ENCODE assay signal across 8 cellular contexts in the genomic region with DNA sequence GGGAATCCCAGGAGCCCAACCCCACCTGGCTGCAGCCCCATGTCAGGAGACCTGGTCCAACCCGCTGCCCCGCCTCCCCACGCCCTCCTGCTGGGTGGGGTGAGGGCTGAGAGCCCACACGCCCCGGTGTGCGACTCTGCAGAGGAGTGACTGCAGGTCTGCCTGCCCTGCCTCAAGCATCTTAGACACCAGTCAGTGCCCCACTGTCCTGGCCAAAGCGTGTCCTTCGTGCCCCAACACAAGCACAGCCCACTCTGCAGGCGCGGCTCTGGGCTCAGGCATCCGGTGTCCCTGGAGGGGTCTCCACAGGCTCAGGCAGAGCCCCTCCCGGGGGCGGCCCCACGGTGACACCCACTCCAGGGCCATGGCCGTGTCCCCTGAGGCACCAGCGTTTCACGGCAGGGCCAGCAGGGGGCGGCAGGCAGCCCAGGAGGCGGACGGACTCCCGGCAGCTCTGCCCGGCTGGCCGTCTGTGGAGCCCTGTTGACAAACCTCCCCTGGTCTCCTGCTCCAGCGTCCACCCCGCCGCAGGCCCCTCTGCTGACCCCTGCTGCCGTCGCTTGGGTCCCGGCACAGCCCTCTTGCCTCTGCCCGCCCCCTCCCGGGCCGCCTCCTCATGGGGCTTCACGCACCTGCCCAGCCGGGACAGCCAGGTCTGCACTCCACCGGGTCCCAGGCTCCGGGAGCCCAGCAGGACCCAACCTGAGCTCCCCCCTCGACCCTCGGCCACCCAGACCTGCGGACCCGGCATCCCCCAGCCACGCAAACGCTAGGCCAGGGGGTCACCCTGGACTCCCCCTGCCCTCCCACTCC. TPM values are rescaled to one million over a fixed set of nuclear protein-coding genes. Genes with fewer than 3 reads are reported as not detected.
DNase-seq lines count a peak whose midpoint lies in the region; ATAC-seq, FAIRE-seq and TF ChIP-seq lines count a peak whose summit lies in the region.

No MANE protein-coding gene starts in this region.

- intact Hi-C loops in HepG2 (cut with micrococcal nuclease; ENCODE audit: unreplicated experiment) = no loop called here

- H3K4me3 ChIP-seq in Loucy (ENCODE audit: low read length, poor library complexity, severe bottlenecking) (peak overlapping the region; percentile 17), HepG2 (replicated peaks in 1 of 3; ENCODE audit: insufficient read depth in 1 of 3, low read depth in 2 of 3, low read length in 3 of 3) (peak overlapping the region in 2 of 3 experiments; percentile 13 to 74; a peak in 4 of 6 replicates)

- TF ChIP-seq POLR2A in HepG2 (IDR thresholded peaks at IDR 0.05; ENCODE audit: insufficient read depth in 1 of 2, low read depth in 2 of 2, low read length in 2 of 2) = no peak

- H3K4me2 ChIP-seq in Loucy (ENCODE audit: low read depth, low read length, poor library complexity, severe bottlenecking) (peak overlapping the region; percentile 34), HepG2 (ENCODE audit: low read depth, low read length) (peak overlapping the region; percentile 94)

- H3K79me2 ChIP-seq in Loucy (ENCODE audit: insufficient read depth, low read length) (no peaks in the 10 kb centered on the region), HepG2 (ENCODE audit: insufficient read depth, low read length) (no peaks in the 10 kb centered on the region)

- H4K20me1 ChIP-seq in Loucy (ENCODE audit: insufficient read depth, low read length, poor library complexity, severe bottlenecking) (no peaks in the 10 kb centered on the region), HepG2 (ENCODE audit: insufficient read depth, low read length) (no peaks in the 10 kb centered on the region)

- no peak overlapping the region for H3K9ac ChIP-seq in Loucy (ENCODE audit: low read depth, low read length, poor library complexity, severe bottlenecking)
- H3K9ac ChIP-seq in HepG2 (ENCODE audit: insufficient read depth, low read depth, low read length) = no peak overlapping the region

- no peaks in the 10 kb centered on the region for H3F3A ChIP-seq in Loucy (ENCODE audit: low read depth)

- in situ Hi-C loops in HepG2 (cut with HindIII; ENCODE audit: extremely low pct_ligation_motif_present, low pct_unique_long_range_greater_than_20kb) = no loop called here

- no TSS peak for BruUV-seq in HepG2 (replicated peaks; lab: Mats Ljungman, UMichigan)

- POLR2A ChIA-PET in HepG2 (lab: Yijun Ruan, JAX) = interaction anchor here (1.2 kb wide), 1 partner anchor 8 kb away, joined by 4 read pairs; the partner anchor contains the start of gene UBE2I

- H3K4me1 ChIP-seq in Loucy (ENCODE audit: insufficient read depth, low read length, poor library complexity, severe bottlenecking) (peaks cover 7% of the 10 kb centered on the region), HepG2 (ENCODE audit: insufficient read depth, low read length) (peaks cover 91% of the 10 kb centered on the region)

- DNase-seq in EL (peak; percentile 52), cerebellar cortex (ENCODE audit: low spot score) (peak; percentile 34), HepG2 (ENCODE audit: low spot score) (peak; percentile 55), NCI-H526 treated with DMSO at 0.1 percent for 48 hours (lab: John Stamatoyannopoulos, UW) (no peak), NCI-H524 treated with DMSO at 0.1 percent for 48 hours (lab: John Stamatoyannopoulos, UW) (no peak)
- DNase-seq in stimulated activated CD4-positive, alpha-beta T cell treated with anti-CD3 and anti-CD28 coated beads, TNF-alpha, amount 100 ng/mL, for 1 hour (ENCODE audit: low read depth in 3 of 3, low spot score in 1 of 3) = peak; percentile 35 to 58 (median 37)

- H3K27me3 ChIP-seq in Loucy (ENCODE audit: insufficient read depth, low read length, poor library complexity, severe bottlenecking) (no peaks in the 10 kb centered on the region), HepG2 (ENCODE audit: control insufficient read depth in 1 of 2, insufficient read depth in 2 of 2, low read length in 2 of 2) (no peaks in the 10 kb centered on the region)

- FAIRE-seq in HepG2 (lab: Jason Lieb, UNC) = no peak

- H3K9me3 ChIP-seq in Loucy (ENCODE audit: insufficient read depth, low read depth, low read length) (no peaks in the 10 kb centered on the region), HepG2 (ENCODE audit: low read length) (no peaks in the 10 kb centered on the region)

- WGBS in HepG2 (ENCODE audit: low lambda C conversion rate) = no CpG with 5 or more reads among the region's 42 CpGs

- H3K36me3 ChIP-seq in Loucy (ENCODE audit: insufficient read depth, low read length) (no peaks in the 10 kb centered on the region), HepG2 (replicated peaks in 1 of 2; ENCODE audit: control insufficient read depth in 1 of 2, insufficient read depth in 2 of 2, low read length in 2 of 2) (no peaks in the 10 kb centered on the region)

- CTCF ChIA-PET in HepG2 (lab: Yijun Ruan, JAX; ENCODE audit: low intra/inter-chr PET ratio, low total read pairs) = no interaction called here

- no peak for TF ChIP-seq EP300 in HepG2 (IDR thresholded peaks at IDR 0.05; ENCODE audit: low read depth in 2 of 2, low read length in 2 of 2)
- no peak for TF ChIP-seq EP300 in HepG2 (CRISPR knock-in tag; IDR thresholded peaks at IDR 0.05; ENCODE audit: borderline replicate concordance)

- peak overlapping the region; percentile 70; the same call in 1 of the 2 replicates for H2AFZ ChIP-seq in Loucy (ENCODE audit: low read length)
- no peak overlapping the region for H2AFZ ChIP-seq in HepG2 (ENCODE audit: low read length)

- TF ChIP-seq CTCF in Loucy (conservative IDR thresholded peaks at IDR 0.05; ENCODE audit: low read length) = peak; percentile 53
- peak; percentile 92 for TF ChIP-seq CTCF in HepG2 (CRISPR knock-in tag; IDR thresholded peaks at IDR 0.05)

- H3K9me2 ChIP-seq in Loucy (replicated peaks; ENCODE audit: low read depth, low read length) = no peaks in the 10 kb centered on the region

- H3K27ac ChIP-seq in HepG2 (ENCODE audit: extremely low read length, insufficient read depth, low read length) = no peak overlapping the region

- peak; percentile 57 to 61 for ATAC-seq in activated CD4-positive, CD25-positive, alpha-beta regulatory T cell treated with anti-CD3 and anti-CD28 coated beads, Interleukin-2, amount 50 U/mL, for 24 hours
- peak; percentile 80 for ATAC-seq in HepG2

- peak; percentile 56; the same call in 1 of the 2 replicates for TF ChIP-seq RAD21 in HepG2 (CRISPR knock-in tag; IDR thresholded peaks at IDR 0.05)

RNA-seq across cellular contexts. Expression of gene UBE2I, which starts 8.6 kb away (rescaled TPM):
- 75.8 and 87.9 TPM in 2 replicates for total RNA-seq in HepG2 (2016; rRNA removed; fragmentation: Illumina TruSeq; extraction: Trizol)
- total RNA-seq in HepG2 (2016; cell fraction: cytosol; rRNA removed; fragmentation: Illumina TruSeq; extraction: Trizol; ENCODE audit: low read depth) = 35.5 and 39.4 TPM in 2 replicates
- total RNA-seq in HepG2 (2016; cell fraction: insoluble cytoplasmic fraction; rRNA removed; fragmentation: Illumina TruSeq; extraction: Trizol) = 66.6 and 79.8 TPM in 2 replicates
- total RNA-seq in HepG2 (2016; cell fraction: membrane; rRNA removed; fragmentation: Illumina TruSeq; extraction: Trizol) = 55.4 and 63.3 TPM in 2 replicates
- total RNA-seq in HepG2 (2016; cell fraction: nucleus; rRNA removed; fragmentation: Illumina TruSeq; extraction: Trizol) = 41.5 and 41.7 TPM in 2 replicates
- polyA plus RNA-seq in HepG2 (2011; rRNA removed) = 79.5 and 98.9 TPM in 2 replicates
- polyA plus RNA-seq in HepG2 (2011; cell fraction: cytosol; rRNA removed) = 57.9 and 77.8 TPM in 2 replicates
- polyA plus RNA-seq in HepG2 (2011; cell fraction: nucleus; rRNA removed) = 115 and 128 TPM in 2 replicates
- polyA plus RNA-seq in HepG2 (2012) = 91.6 and 108 TPM in 2 replicates
- polyA plus RNA-seq in HepG2 (2016; cell fraction: cytosol; fragmentation: Illumina TruSeq; extraction: Trizol; ENCODE audit: low read depth) = 94.9 and 118 TPM in 2 replicates
- 181 and 205 TPM in 2 replicates for polyA plus RNA-seq in HepG2 (2016; cell fraction: insoluble cytoplasmic fraction; fragmentation: Illumina TruSeq; extraction: Trizol; ENCODE audit: low read depth)
- 118 and 119 TPM in 2 replicates for polyA plus RNA-seq in HepG2 (2016; cell fraction: membrane; fragmentation: Illumina TruSeq; extraction: Trizol; ENCODE audit: low read depth)
- 163 and 194 TPM in 2 replicates for polyA plus RNA-seq in HepG2 (2016; cell fraction: nucleus; fragmentation: Illumina TruSeq; extraction: Trizol; ENCODE audit: insufficient read depth, low read depth)
- polyA minus RNA-seq in HepG2 (2011; rRNA and poly(A)+ RNA removed; ENCODE audit: low replicate concordance) = 39.2 and 48.3 TPM in 2 replicates
- 54.8 and 55.8 TPM in 2 replicates for polyA minus RNA-seq in HepG2 (2011; cell fraction: cytosol; rRNA and poly(A)+ RNA removed)
- 63.8 and 72.6 TPM in 2 replicates for polyA minus RNA-seq in HepG2 (2011; cell fraction: nucleus; rRNA and poly(A)+ RNA removed)

RNA-seq across cellular contexts. Expression of gene BAIAP3, which starts 32.6 kb away (rescaled TPM):
- total RNA-seq in HepG2 (2016; rRNA removed; fragmentation: Illumina TruSeq; extraction: Trizol) = 2.0 and 3.2 TPM in 2 replicates
- 0.40 and 0.79 TPM in 2 replicates for total RNA-seq in HepG2 (2016; cell fraction: cytosol; rRNA removed; fragmentation: Illumina TruSeq; extraction: Trizol; ENCODE audit: low read depth)
- total RNA-seq in HepG2 (2016; cell fraction: insoluble cytoplasmic fraction; rRNA removed; fragmentation: Illumina TruSeq; extraction: Trizol) = 1.2 and 2.4 TPM in 2 replicates
- 0.80 and 1.3 TPM in 2 replicates for total RNA-seq in HepG2 (2016; cell fraction: membrane; rRNA removed; fragmentation: Illumina TruSeq; extraction: Trizol)
- total RNA-seq in HepG2 (2016; cell fraction: nucleus; rRNA removed; fragmentation: Illumina TruSeq; extraction: Trizol) = 2.8 and 4.0 TPM in 2 replicates
- 5.7 and 9.1 TPM in 2 replicates for polyA plus RNA-seq in HepG2 (2011; rRNA removed)
- 2.2 and 2.3 TPM in 2 replicates for polyA plus RNA-seq in HepG2 (2011; cell fraction: cytosol; rRNA removed)
- 91.6 and 123 TPM in 2 replicates for polyA plus RNA-seq in HepG2 (2011; cell fraction: nucleus; rRNA removed)
- 3.7 and 4.3 TPM in 2 replicates for polyA plus RNA-seq in HepG2 (2012)
- 0.31 and 0.35 TPM in 2 replicates for polyA plus RNA-seq in HepG2 (2016; cell fraction: cytosol; fragmentation: Illumina TruSeq; extraction: Trizol; ENCODE audit: low read depth)
- 1.0 and 2.5 TPM in 2 replicates for polyA plus RNA-seq in HepG2 (2016; cell fraction: insoluble cytoplasmic fraction; fragmentation: Illumina TruSeq; extraction: Trizol; ENCODE audit: low read depth)
- polyA plus RNA-seq in HepG2 (2016; cell fraction: membrane; fragmentation: Illumina TruSeq; extraction: Trizol; ENCODE audit: low read depth) = 0.46 and 0.62 TPM in 2 replicates
- 5.9 and 9.4 TPM in 2 replicates for polyA plus RNA-seq in HepG2 (2016; cell fraction: nucleus; fragmentation: Illumina TruSeq; extraction: Trizol; ENCODE audit: insufficient read depth, low read depth)
- 0.40 and 7.9 TPM in 2 replicates for polyA minus RNA-seq in HepG2 (2011; rRNA and poly(A)+ RNA removed; ENCODE audit: low replicate concordance)
- 2.1 and 2.6 TPM in 2 replicates for polyA minus RNA-seq in HepG2 (2011; cell fraction: cytosol; rRNA and poly(A)+ RNA removed)
- 12.2 and 20.9 TPM in 2 replicates for polyA minus RNA-seq in HepG2 (2011; cell fraction: nucleus; rRNA and poly(A)+ RNA removed)

RNA-seq across cellular contexts. Expression of gene TPSD1, which starts 45.0 kb away (rescaled TPM):
- total RNA-seq in HepG2 (2016; rRNA removed; fragmentation: Illumina TruSeq; extraction: Trizol) = not detected in 2 replicates
- not detected in 2 replicates for total RNA-seq in HepG2 (2016; cell fraction: cytosol; rRNA removed; fragmentation: Illumina TruSeq; extraction: Trizol; ENCODE audit: low read depth)
- not detected in 2 replicates for total RNA-seq in HepG2 (2016; cell fraction: insoluble cytoplasmic fraction; rRNA removed; fragmentation: Illumina TruSeq; extraction: Trizol)
- not detected in 2 replicates for total RNA-seq in HepG2 (2016; cell fraction: membrane; rRNA removed; fragmentation: Illumina TruSeq; extraction: Trizol)
- not detected in 2 replicates for total RNA-seq in HepG2 (2016; cell fraction: nucleus; rRNA removed; fragmentation: Illumina TruSeq; extraction: Trizol)
- polyA plus RNA-seq in HepG2 (2011; rRNA removed) = not detected in 2 replicates
- not detected in 2 replicates for polyA plus RNA-seq in HepG2 (2011; cell fraction: cytosol; rRNA removed)
- not detected in 2 replicates for polyA plus RNA-seq in HepG2 (2011; cell fraction: nucleus; rRNA removed)
- polyA plus RNA-seq in HepG2 (2012) = not detected in 2 replicates
- not detected in 2 replicates for polyA plus RNA-seq in HepG2 (2016; cell fraction: cytosol; fragmentation: Illumina TruSeq; extraction: Trizol; ENCODE audit: low read depth)
- not detected in 2 replicates for polyA plus RNA-seq in HepG2 (2016; cell fraction: insoluble cytoplasmic fraction; fragmentation: Illumina TruSeq; extraction: Trizol; ENCODE audit: low read depth)
- polyA plus RNA-seq in HepG2 (2016; cell fraction: membrane; fragmentation: Illumina TruSeq; extraction: Trizol; ENCODE audit: low read depth) = not detected in 2 replicates
- polyA plus RNA-seq in HepG2 (2016; cell fraction: nucleus; fragmentation: Illumina TruSeq; extraction: Trizol; ENCODE audit: insufficient read depth, low read depth) = not detected in 2 replicates
- not detected in 2 replicates for polyA minus RNA-seq in HepG2 (2011; rRNA and poly(A)+ RNA removed; ENCODE audit: low replicate concordance)
- not detected in 2 replicates for polyA minus RNA-seq in HepG2 (2011; cell fraction: cytosol; rRNA and poly(A)+ RNA removed)
- not detected in 2 replicates for polyA minus RNA-seq in HepG2 (2011; cell fraction: nucleus; rRNA and poly(A)+ RNA removed)

RNA-seq across cellular contexts. Expression of gene TSR3, which starts 50.8 kb away (rescaled TPM):
- total RNA-seq in HepG2 (2016; rRNA removed; fragmentation: Illumina TruSeq; extraction: Trizol) = 45.1 and 51.0 TPM in 2 replicates
- total RNA-seq in HepG2 (2016; cell fraction: cytosol; rRNA removed; fragmentation: Illumina TruSeq; extraction: Trizol; ENCODE audit: low read depth) = 118 and 125 TPM in 2 replicates
- 49.3 and 52.7 TPM in 2 replicates for total RNA-seq in HepG2 (2016; cell fraction: insoluble cytoplasmic fraction; rRNA removed; fragmentation: Illumina TruSeq; extraction: Trizol)
- total RNA-seq in HepG2 (2016; cell fraction: membrane; rRNA removed; fragmentation: Illumina TruSeq; extraction: Trizol) = 124 and 132 TPM in 2 replicates
- total RNA-seq in HepG2 (2016; cell fraction: nucleus; rRNA removed; fragmentation: Illumina TruSeq; extraction: Trizol) = 18.2 and 27.2 TPM in 2 replicates
- polyA plus RNA-seq in HepG2 (2011; rRNA removed) = 24.2 and 26.2 TPM in 2 replicates
- polyA plus RNA-seq in HepG2 (2011; cell fraction: cytosol; rRNA removed) = 32.0 and 45.5 TPM in 2 replicates
- polyA plus RNA-seq in HepG2 (2011; cell fraction: nucleus; rRNA removed) = 19.0 and 20.6 TPM in 2 replicates
- 21.4 TPM in 2 replicates for polyA plus RNA-seq in HepG2 (2012)
- polyA plus RNA-seq in HepG2 (2016; cell fraction: cytosol; fragmentation: Illumina TruSeq; extraction: Trizol; ENCODE audit: low read depth) = 132 and 144 TPM in 2 replicates
- 51.4 and 56.6 TPM in 2 replicates for polyA plus RNA-seq in HepG2 (2016; cell fraction: insoluble cytoplasmic fraction; fragmentation: Illumina TruSeq; extraction: Trizol; ENCODE audit: low read depth)
- 124 TPM in 2 replicates for polyA plus RNA-seq in HepG2 (2016; cell fraction: membrane; fragmentation: Illumina TruSeq; extraction: Trizol; ENCODE audit: low read depth)
- 43.7 and 46.5 TPM in 2 replicates for polyA plus RNA-seq in HepG2 (2016; cell fraction: nucleus; fragmentation: Illumina TruSeq; extraction: Trizol; ENCODE audit: insufficient read depth, low read depth)
- 32.8 and 34.9 TPM in 2 replicates for polyA minus RNA-seq in HepG2 (2011; rRNA and poly(A)+ RNA removed; ENCODE audit: low replicate concordance)
- polyA minus RNA-seq in HepG2 (2011; cell fraction: cytosol; rRNA and poly(A)+ RNA removed) = 14.0 and 21.0 TPM in 2 replicates
- 6.6 and 7.2 TPM in 2 replicates for polyA minus RNA-seq in HepG2 (2011; cell fraction: nucleus; rRNA and poly(A)+ RNA removed)

RNA-seq across cellular contexts. Expression of gene GNPTG, which starts 50.9 kb away (rescaled TPM):
- total RNA-seq in HepG2 (2016; rRNA removed; fragmentation: Illumina TruSeq; extraction: Trizol) = 8.8 and 22.7 TPM in 2 replicates
- 8.5 and 9.4 TPM in 2 replicates for total RNA-seq in HepG2 (2016; cell fraction: cytosol; rRNA removed; fragmentation: Illumina TruSeq; extraction: Trizol; ENCODE audit: low read depth)
- total RNA-seq in HepG2 (2016; cell fraction: insoluble cytoplasmic fraction; rRNA removed; fragmentation: Illumina TruSeq; extraction: Trizol) = 7.2 and 22.9 TPM in 2 replicates
- total RNA-seq in HepG2 (2016; cell fraction: membrane; rRNA removed; fragmentation: Illumina TruSeq; extraction: Trizol) = 11.3 and 14.3 TPM in 2 replicates
- 18.3 and 21.7 TPM in 2 replicates for total RNA-seq in HepG2 (2016; cell fraction: nucleus; rRNA removed; fragmentation: Illumina TruSeq; extraction: Trizol)
- 71.1 and 79.9 TPM in 2 replicates for polyA plus RNA-seq in HepG2 (2011; rRNA removed)
- 54.7 and 81.5 TPM in 2 replicates for polyA plus RNA-seq in HepG2 (2011; cell fraction: cytosol; rRNA removed)
- polyA plus RNA-seq in HepG2 (2011; cell fraction: nucleus; rRNA removed) = 96.1 and 122 TPM in 2 replicates
- polyA plus RNA-seq in HepG2 (2012) = 23.4 and 23.5 TPM in 2 replicates
- polyA plus RNA-seq in HepG2 (2016; cell fraction: cytosol; fragmentation: Illumina TruSeq; extraction: Trizol; ENCODE audit: low read depth) = 15.1 and 18.1 TPM in 2 replicates
- 15.0 and 19.6 TPM in 2 replicates for polyA plus RNA-seq in HepG2 (2016; cell fraction: insoluble cytoplasmic fraction; fragmentation: Illumina TruSeq; extraction: Trizol; ENCODE audit: low read depth)
- 15.9 and 17.7 TPM in 2 replicates for polyA plus RNA-seq in HepG2 (2016; cell fraction: membrane; fragmentation: Illumina TruSeq; extraction: Trizol; ENCODE audit: low read depth)
- polyA plus RNA-seq in HepG2 (2016; cell fraction: nucleus; fragmentation: Illumina TruSeq; extraction: Trizol; ENCODE audit: insufficient read depth, low read depth) = 81.4 and 87.5 TPM in 2 replicates
- 35.8 and 59.3 TPM in 2 replicates for polyA minus RNA-seq in HepG2 (2011; rRNA and poly(A)+ RNA removed; ENCODE audit: low replicate concordance)
- 14.2 and 19.1 TPM in 2 replicates for polyA minus RNA-seq in HepG2 (2011; cell fraction: cytosol; rRNA and poly(A)+ RNA removed)
- polyA minus RNA-seq in HepG2 (2011; cell fraction: nucleus; rRNA and poly(A)+ RNA removed) = 7.6 and 15.6 TPM in 2 replicates

Comparison
In these comparisons a context has a peak if more than half of its experiments do, and no peak if none do; other contexts are left out.
1. DNase-seq: peak in EL (single experiment), cerebellar cortex (single experiment), HepG2 (single experiment) and stimulated activated CD4-positive, alpha-beta T cell treated with anti-CD3 and anti-CD28 coated beads, TNF-alpha, amount 100 ng/mL, for 1 hour (3 of 3); none in NCI-H526 treated with DMSO at 0.1 percent for 48 hours (single experiment) and NCI-H524 treated with DMSO at 0.1 percent for 48 hours (single experiment).